8 cellular contexts compared by ENCODE assay signal in the genomic region with DNA sequence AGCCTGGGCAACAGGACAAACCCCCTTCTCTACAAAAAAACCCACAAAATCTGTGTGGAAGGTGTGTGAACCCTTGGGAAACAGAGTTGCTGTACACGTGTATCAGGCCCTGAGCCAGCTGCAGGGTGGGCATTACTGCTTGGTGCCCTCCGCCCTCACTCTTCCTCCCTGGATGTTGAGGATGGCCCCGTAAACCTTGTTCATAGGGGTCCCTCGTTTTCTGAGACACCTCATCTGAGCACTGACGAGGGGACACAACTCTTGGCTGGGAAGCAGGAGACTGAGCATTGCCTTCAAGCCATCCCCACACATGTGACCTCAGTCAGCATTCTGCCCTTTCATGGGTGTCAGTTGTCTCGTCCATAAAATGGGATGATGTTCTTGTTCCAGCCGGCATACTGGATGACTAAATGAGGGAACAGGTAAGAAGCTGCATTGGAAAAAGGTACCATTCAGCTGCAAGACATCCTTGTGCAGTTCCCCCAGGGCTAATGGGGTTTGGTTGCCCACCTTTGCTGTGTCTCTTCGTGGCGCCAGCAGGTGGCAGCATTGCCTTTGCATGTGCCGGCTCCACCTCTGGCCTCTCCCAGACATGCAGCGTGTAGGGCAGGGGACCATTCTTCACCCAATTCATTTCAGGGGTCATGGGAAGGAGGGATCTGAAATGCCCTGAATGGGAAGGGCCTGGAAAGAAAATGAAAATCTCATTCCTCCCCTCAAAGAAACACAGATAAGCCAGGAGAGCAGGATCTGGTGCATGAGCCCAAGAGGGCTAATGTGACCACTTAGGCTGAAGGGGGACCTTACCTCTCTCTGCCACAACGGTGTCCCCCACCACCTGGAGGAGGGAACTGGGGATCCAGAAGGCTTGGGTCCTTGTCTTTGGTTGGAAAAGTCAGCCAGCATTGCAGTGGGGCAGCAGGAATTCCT. TPM values are rescaled to one million over a fixed set of nuclear protein-coding genes. Genes with fewer than 3 reads are reported as not detected.
DNase-seq lines count a peak whose midpoint lies in the region; ATAC-seq, FAIRE-seq and TF ChIP-seq lines count a peak whose summit lies in the region.

No MANE protein-coding gene starts in this region.

- H3K27ac Mint-ChIP-seq in osteocyte (ENCODE audit: unreplicated experiment): no peak overlapping the region

- intact Hi-C loops in tibial artery (cut with DNase I; ENCODE audit: low total_unique reads): loop anchor here (5.0 to 10.0 kb wide), 2 partner anchors 659 to 746 kb away; no protein-coding TSS in a partner anchor

- no peak overlapping the region for H3K4me3 ChIP-seq in tibial artery

- H3K4me3 Mint-ChIP-seq in osteocyte (ENCODE audit: unreplicated experiment): no peak overlapping the region

- peak overlapping the region; percentile 27 to 43 for H3K27ac ChIP-seq in tibial artery

- no peaks in the 10 kb centered on the region for H3K9me3 Mint-ChIP-seq in osteocyte (ENCODE audit: unreplicated experiment)

- DNase-seq in DMS153 treated with DMSO at 0.1 percent for 48 hours (lab: John Stamatoyannopoulos, UW; ENCODE audit: unreplicated experiment) (peak; percentile 54), SHP77 treated with DMSO at 0.1 percent for 48 hours (lab: John Stamatoyannopoulos, UW) (peak; percentile 15), frontal cortex (ENCODE audit: low spot score in 2 of 2) (peak; percentile 41 to 80), osteocyte (ENCODE audit: extremely low spot score, unreplicated experiment) (peak; percentile 88), tibial artery (peak; percentile 80 to 84)
- peak; percentile 88 for DNase-seq in activated effector memory CD4-positive, alpha-beta T cell treated with anti-CD3 and anti-CD28 coated beads, Interleukin-2, amount 50 U/mL, for 16 hours

- peaks cover 15% of the 10 kb centered on the region for H3K4me1 Mint-ChIP-seq in osteocyte (ENCODE audit: unreplicated experiment)

- ATAC-seq in GM21529 (IDR thresholded peaks at IDR 0.05; ENCODE audit: unreplicated experiment): peak; percentile 96

- H3K36me3 ChIP-seq in tibial artery: no peaks in the 10 kb centered on the region

- H3K4me1 ChIP-seq in tibial artery: peaks cover 0 to 28% (median 21%) of the 10 kb centered on the region in 4 donors

- no peaks in the 10 kb centered on the region for H3K9me3 ChIP-seq in tibial artery

- no peaks in the 10 kb centered on the region for H3K36me3 Mint-ChIP-seq in osteocyte (ENCODE audit: unreplicated experiment)

- no peaks in the 10 kb centered on the region for H3K27me3 ChIP-seq in tibial artery

- TF ChIP-seq CTCF in LNCAP (IDR thresholded peaks at IDR 0.05): peak; percentile 79
- TF ChIP-seq CTCF in osteocyte (IDR thresholded peaks at IDR 0.05): peak; percentile 98
- peak; percentile 94 to 95 for TF ChIP-seq CTCF in tibial artery (IDR thresholded peaks at IDR 0.05)

- FAIRE-seq in frontal cortex (lab: Jason Lieb, UNC): no peak

- no peaks in the 10 kb centered on the region for H3K27me3 Mint-ChIP-seq in osteocyte (ENCODE audit: unreplicated experiment)

RNA-seq across cellular contexts. Expression of a gene that starts 36.4 kb away (rescaled TPM):
- total RNA-seq in frontal cortex (0.82 TPM), osteocyte (0.73 and 1.1 TPM in 2 replicates)

Comparison
In these comparisons a context has a peak if more than half of its experiments do, and no peak if none do; other contexts are left out.
1. DNase-seq: peak in every context shown above with its lines; median percentile 88 in activated effector memory CD4-positive, alpha-beta T cell treated with anti-CD3 and anti-CD28 coated beads, Interleukin-2, amount 50 U/mL, for 16 hours; 88 in osteocyte; 82 in tibial artery; 60 in frontal cortex; 54 in DMS153 treated with DMSO at 0.1 percent for 48 hours; 15 in SHP77 treated with DMSO at 0.1 percent for 48 hours.